23 cellular contexts compared by ENCODE assay signal in genomic region chr9:123275381-123275780, GRCh38.
"Had no signal": no experiment of that assay in that cellular context is flagged by ENCODE, and none has a peak within 500 bp of the region (broad histone marks: within the 10 kb centered on the region; RNA-seq: fewer than 3 reads in every experiment).

No MANE protein-coding gene starts in this region.

- DNase-seq: activated CD4-positive, alpha-beta memory T cell treated with anti-CD3 and anti-CD28 coated beads for 36 hours; activated CD4-positive, alpha-beta T cell treated with anti-CD3 and anti-CD28 coated beads for 4 hours; activated gamma-delta T cell treated with Interleukin-2 at 50 U/mL for 16 hours; activated T-cell treated with anti-CD3 and anti-CD28 coated beads for 4 hours; adrenal gland; cerebellar nuclear complex; cortex of kidney; gastrocnemius medialis; head of caudate nucleus; left ventricle myocardium superior; mesenchymal stem cell; mucosa of descending colon; naive B cell; right lobe of liver; stimulated activated CD4-positive, alpha-beta T cell treated with anti-CD3 and anti-CD28 coated beads, Interleukin-4, amount 100 ng/mL, for 1 hour; stomach; trophoblast cell had no signal

- H3K4me3 ChIP-seq: adrenal gland, breast epithelium, gastrocnemius medialis, mucosa of descending colon, right lobe of liver, smooth muscle cell, stomach had no signal

- H2AFZ ChIP-seq: parathyroid adenoma had no signal

- H3K4me3 Mint-ChIP-seq: activated CD4-positive, alpha-beta memory T cell treated with anti-CD3 and anti-CD28 coated beads for 36 hours; activated T-helper 1 cell treated with anti-CD3 and anti-CD28 coated beads, Interleukin-12 subunit alpha, Interleukin-12 subunit beta, Interleukin-2, Interleukin-4 antibody, amounts not matched to agents 30 ng/mL and 10 ng/mL and 1 ng/mL, durations not matched to agents 14 hours and 24 hours and 36 hours had no signal

- H3K79me2 ChIP-seq: parathyroid adenoma had no signal

- H3K27ac Mint-ChIP-seq: activated CD4-positive, alpha-beta memory T cell treated with anti-CD3 and anti-CD28 coated beads for 36 hours; activated T-helper 1 cell treated with anti-CD3 and anti-CD28 coated beads, Interleukin-12 subunit alpha, Interleukin-12 subunit beta, Interleukin-2, Interleukin-4 antibody, amounts not matched to agents 30 ng/mL and 10 ng/mL and 1 ng/mL, durations not matched to agents 14 hours and 24 hours and 36 hours had no signal

- H3K9ac ChIP-seq: parathyroid adenoma had no signal

- H3K27me3 ChIP-seq: adrenal gland, breast epithelium, gastrocnemius medialis, right lobe of liver, stomach had no signal

- H3K4me2 ChIP-seq: smooth muscle cell had no signal

- H3K9me3 ChIP-seq: adrenal gland, gastrocnemius medialis, mucosa of descending colon, right lobe of liver had no signal

- ATAC-seq: activated naive CD4-positive, alpha-beta T cell treated with anti-CD3 and anti-CD28 coated beads, Interleukin-2, amount 50 U/mL, for 72 hours; esophagus mucosa; gastrocnemius medialis; left ventricle myocardium superior; mucosa of descending colon; right lobe of liver had no signal

- H3K4me1 ChIP-seq: adrenal gland, breast epithelium, gastrocnemius medialis, parathyroid adenoma, right lobe of liver, stomach had no signal

- H3K27ac ChIP-seq: adrenal gland, breast epithelium, gastrocnemius medialis, parathyroid adenoma, right lobe of liver, stomach had no signal

- H3K27me3 Mint-ChIP-seq: naive B cell had no signal

- H3K36me3 ChIP-seq: adrenal gland, breast epithelium, gastrocnemius medialis, right lobe of liver, stomach had no signal

- H3K36me3 Mint-ChIP-seq: activated CD4-positive, alpha-beta memory T cell treated with anti-CD3 and anti-CD28 coated beads for 36 hours had no signal
